In the genomic region with DNA sequence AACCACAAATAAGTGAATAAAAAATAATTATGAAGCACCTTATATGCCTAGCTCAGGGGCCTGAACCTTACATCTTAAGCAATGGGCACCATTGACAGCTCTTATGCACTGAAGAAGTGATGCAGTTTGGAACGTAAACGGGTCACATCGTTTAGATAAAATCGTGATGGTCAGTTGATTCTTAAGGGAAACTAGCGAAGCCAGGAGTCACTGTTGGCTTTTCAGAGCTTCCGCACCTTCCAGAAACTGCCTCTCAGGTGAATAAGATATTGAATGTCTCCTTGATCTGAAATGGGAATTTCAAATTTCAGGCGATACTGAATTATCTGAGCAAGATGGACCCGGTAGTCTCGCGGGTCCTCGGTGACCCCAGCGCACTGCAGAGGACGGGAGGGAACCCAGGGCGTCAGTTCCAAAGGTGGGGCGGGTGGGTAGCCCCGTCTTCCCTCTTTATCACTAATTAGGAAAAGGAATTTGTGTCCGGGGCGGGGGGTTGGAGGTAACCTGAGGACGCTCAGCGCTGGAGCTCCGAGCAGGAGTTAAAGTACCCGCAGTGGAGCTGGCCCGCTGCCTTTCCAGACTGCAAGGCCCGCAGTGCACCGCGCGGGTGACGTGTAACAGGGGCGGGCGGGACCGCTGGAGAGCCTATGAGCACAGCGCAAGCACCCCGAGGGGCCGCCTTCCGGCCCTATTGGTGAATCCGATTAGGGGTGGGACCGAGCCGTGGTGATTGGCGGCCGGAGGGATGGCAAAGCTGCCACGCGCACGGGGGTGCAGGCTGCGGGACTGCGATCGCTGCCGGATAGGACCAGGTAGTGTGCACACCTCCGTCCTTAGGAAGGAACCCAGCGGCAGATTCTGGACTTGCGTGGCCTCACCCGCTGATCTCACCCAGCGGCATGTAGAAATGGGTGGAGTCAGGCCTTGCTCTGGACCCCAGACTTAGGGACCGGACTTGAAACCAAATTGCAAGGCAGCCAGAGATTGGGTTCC, we compare ENCODE assay signal across 1 cellular context.
A peak's percentile ranks its signal among the peaks of the same experiment; 100 is the strongest.
TF ChIP-seq lines count a peak whose summit lies in the region.

No MANE protein-coding gene starts in this region.

TF ChIP-seq in A549, 52 proteins besides CTCF, POLR2A, EP300 and RAD21 (continued from another document):
- TF ChIP-seq, protein P1, sequence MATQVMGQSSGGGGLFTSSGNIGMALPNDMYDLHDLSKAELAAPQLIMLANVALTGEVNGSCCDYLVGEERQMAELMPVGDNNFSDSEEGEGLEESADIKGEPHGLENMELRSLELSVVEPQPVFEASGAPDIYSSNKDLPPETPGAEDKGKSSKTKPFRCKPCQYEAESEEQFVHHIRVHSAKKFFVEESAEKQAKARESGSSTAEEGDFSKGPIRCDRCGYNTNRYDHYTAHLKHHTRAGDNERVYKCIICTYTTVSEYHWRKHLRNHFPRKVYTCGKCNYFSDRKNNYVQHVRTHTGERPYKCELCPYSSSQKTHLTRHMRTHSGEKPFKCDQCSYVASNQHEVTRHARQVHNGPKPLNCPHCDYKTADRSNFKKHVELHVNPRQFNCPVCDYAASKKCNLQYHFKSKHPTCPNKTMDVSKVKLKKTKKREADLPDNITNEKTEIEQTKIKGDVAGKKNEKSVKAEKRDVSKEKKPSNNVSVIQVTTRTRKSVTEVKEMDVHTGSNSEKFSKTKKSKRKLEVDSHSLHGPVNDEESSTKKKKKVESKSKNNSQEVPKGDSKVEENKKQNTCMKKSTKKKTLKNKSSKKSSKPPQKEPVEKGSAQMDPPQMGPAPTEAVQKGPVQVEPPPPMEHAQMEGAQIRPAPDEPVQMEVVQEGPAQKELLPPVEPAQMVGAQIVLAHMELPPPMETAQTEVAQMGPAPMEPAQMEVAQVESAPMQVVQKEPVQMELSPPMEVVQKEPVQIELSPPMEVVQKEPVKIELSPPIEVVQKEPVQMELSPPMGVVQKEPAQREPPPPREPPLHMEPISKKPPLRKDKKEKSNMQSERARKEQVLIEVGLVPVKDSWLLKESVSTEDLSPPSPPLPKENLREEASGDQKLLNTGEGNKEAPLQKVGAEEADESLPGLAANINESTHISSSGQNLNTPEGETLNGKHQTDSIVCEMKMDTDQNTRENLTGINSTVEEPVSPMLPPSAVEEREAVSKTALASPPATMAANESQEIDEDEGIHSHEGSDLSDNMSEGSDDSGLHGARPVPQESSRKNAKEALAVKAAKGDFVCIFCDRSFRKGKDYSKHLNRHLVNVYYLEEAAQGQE (IDR thresholded peaks at IDR 0.05) = peak; percentile 45
- TF ChIP-seq CBX8 (IDR thresholded peaks at IDR 0.05) = no peak
- TF ChIP-seq HEYL (CRISPR knock-in tag; IDR thresholded peaks at IDR 0.05) = no peak
- peak; percentile 41; the same call in 1 of the 2 replicates for TF ChIP-seq PHF8 (IDR thresholded peaks at IDR 0.05; ENCODE audit: borderline replicate concordance, low read depth)
- no peak for TF ChIP-seq POLR2AphosphoS2 (conservative IDR thresholded peaks at IDR 0.05; ENCODE audit: low read length)
- no peak for TF ChIP-seq FOXS1 (CRISPR knock-in tag; IDR thresholded peaks at IDR 0.05)
- no peak for TF ChIP-seq ZC3H11A (IDR thresholded peaks at IDR 0.05)
- TF ChIP-seq MYC (IDR thresholded peaks at IDR 0.05; ENCODE audit: borderline replicate concordance, low read length) = no peak
- TF ChIP-seq EHF (CRISPR knock-in tag; IDR thresholded peaks at IDR 0.05) = no peak
- TF ChIP-seq ZFP36 (IDR thresholded peaks at IDR 0.05; ENCODE audit: borderline replicate concordance, partially characterized antibody) = no peak
- TF ChIP-seq MAFK (IDR thresholded peaks at IDR 0.05; ENCODE audit: partially characterized antibody) = no peak
- TF ChIP-seq BHLHE40 (IDR thresholded peaks at IDR 0.05; ENCODE audit: low read depth, low read length) = no peak
- TF ChIP-seq TP53 (CRISPR knock-in tag; IDR thresholded peaks at IDR 0.05) = no peak
- no peak for TF ChIP-seq FOSB (CRISPR knock-in tag; IDR thresholded peaks at IDR 0.05)
- TF ChIP-seq SMC3 (IDR thresholded peaks at IDR 0.05) = no peak
- TF ChIP-seq, protein P2, sequence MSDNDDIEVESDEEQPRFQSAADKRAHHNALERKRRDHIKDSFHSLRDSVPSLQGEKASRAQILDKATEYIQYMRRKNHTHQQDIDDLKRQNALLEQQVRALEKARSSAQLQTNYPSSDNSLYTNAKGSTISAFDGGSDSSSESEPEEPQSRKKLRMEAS (IDR thresholded peaks at IDR 0.05) = peak; percentile 86
- TF ChIP-seq RCOR1 (IDR thresholded peaks at IDR 0.05; ENCODE audit: low read depth, low read length) = no peak
- no peak for TF ChIP-seq HDAC2 (IDR thresholded peaks at IDR 0.05)
- TF ChIP-seq, protein P3, sequence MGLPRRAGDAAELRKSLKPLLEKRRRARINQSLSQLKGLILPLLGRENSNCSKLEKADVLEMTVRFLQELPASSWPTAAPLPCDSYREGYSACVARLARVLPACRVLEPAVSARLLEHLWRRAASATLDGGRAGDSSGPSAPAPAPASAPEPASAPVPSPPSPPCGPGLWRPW (IDR thresholded peaks at IDR 0.05) = no peak
- TF ChIP-seq KDM5A (IDR thresholded peaks at IDR 0.05) = no peak
- no peak for TF ChIP-seq NPAS2 (CRISPR knock-in tag; IDR thresholded peaks at IDR 0.05; ENCODE audit: borderline replicate concordance)
- no peak for TF ChIP-seq TFCP2L1 (CRISPR knock-in tag; IDR thresholded peaks at IDR 0.05)
- TF ChIP-seq, protein P4, sequence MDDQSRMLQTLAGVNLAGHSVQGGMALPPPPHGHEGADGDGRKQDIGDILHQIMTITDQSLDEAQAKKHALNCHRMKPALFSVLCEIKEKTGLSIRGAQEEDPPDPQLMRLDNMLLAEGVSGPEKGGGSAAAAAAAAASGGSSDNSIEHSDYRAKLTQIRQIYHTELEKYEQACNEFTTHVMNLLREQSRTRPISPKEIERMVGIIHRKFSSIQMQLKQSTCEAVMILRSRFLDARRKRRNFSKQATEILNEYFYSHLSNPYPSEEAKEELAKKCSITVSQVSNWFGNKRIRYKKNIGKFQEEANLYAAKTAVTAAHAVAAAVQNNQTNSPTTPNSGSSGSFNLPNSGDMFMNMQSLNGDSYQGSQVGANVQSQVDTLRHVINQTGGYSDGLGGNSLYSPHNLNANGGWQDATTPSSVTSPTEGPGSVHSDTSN (IDR thresholded peaks at IDR 0.05) = peak; percentile 89
- TF ChIP-seq HOXB13 (CRISPR knock-in tag; IDR thresholded peaks at IDR 0.05; ENCODE audit: low read depth) = no peak
- no peak for TF ChIP-seq ZSCAN20 (CRISPR knock-in tag; IDR thresholded peaks at IDR 0.05)
- no peak for TF ChIP-seq RNF2 (IDR thresholded peaks at IDR 0.05; ENCODE audit: borderline replicate concordance, low read depth)
- TF ChIP-seq EHMT2 (IDR thresholded peaks at IDR 0.05; ENCODE audit: low read depth) = no peak
- TF ChIP-seq, protein P5, sequence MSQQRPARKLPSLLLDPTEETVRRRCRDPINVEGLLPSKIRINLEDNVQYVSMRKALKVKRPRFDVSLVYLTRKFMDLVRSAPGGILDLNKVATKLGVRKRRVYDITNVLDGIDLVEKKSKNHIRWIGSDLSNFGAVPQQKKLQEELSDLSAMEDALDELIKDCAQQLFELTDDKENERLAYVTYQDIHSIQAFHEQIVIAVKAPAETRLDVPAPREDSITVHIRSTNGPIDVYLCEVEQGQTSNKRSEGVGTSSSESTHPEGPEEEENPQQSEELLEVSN (IDR thresholded peaks at IDR 0.05; ENCODE audit: borderline replicate concordance, low read depth) = no peak
- no peak for TF ChIP-seq CBX2 (IDR thresholded peaks at IDR 0.05; ENCODE audit: borderline replicate concordance, low read depth)
- TF ChIP-seq JUN (IDR thresholded peaks at IDR 0.05) = peak in 1 of 2 experiments; percentile 74; a peak in 3 of 5 replicates
- TF ChIP-seq HOXA7 (CRISPR knock-in tag; IDR thresholded peaks at IDR 0.05) = no peak
- TF ChIP-seq HOXB5 (CRISPR knock-in tag; IDR thresholded peaks at IDR 0.05) = no peak
- TF ChIP-seq, protein P6, sequence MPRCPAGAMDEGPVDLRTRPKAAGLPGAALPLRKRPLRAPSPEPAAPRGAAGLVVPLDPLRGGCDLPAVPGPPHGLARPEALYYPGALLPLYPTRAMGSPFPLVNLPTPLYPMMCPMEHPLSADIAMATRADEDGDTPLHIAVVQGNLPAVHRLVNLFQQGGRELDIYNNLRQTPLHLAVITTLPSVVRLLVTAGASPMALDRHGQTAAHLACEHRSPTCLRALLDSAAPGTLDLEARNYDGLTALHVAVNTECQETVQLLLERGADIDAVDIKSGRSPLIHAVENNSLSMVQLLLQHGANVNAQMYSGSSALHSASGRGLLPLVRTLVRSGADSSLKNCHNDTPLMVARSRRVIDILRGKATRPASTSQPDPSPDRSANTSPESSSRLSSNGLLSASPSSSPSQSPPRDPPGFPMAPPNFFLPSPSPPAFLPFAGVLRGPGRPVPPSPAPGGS (IDR thresholded peaks at IDR 0.05) = peak; percentile 86; the same call in 1 of the 3 replicates
- no peak for TF ChIP-seq ESRRA (IDR thresholded peaks at IDR 0.05; ENCODE audit: borderline replicate concordance, low read length)
- TF ChIP-seq, protein P7, sequence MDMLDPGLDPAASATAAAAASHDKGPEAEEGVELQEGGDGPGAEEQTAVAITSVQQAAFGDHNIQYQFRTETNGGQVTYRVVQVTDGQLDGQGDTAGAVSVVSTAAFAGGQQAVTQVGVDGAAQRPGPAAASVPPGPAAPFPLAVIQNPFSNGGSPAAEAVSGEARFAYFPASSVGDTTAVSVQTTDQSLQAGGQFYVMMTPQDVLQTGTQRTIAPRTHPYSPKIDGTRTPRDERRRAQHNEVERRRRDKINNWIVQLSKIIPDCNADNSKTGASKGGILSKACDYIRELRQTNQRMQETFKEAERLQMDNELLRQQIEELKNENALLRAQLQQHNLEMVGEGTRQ (IDR thresholded peaks at IDR 0.05) = no peak
- TF ChIP-seq FOSL2 (IDR thresholded peaks at IDR 0.05) = no peak
- no peak for TF ChIP-seq FOSL2 (CRISPR knock-in tag; IDR thresholded peaks at IDR 0.05)
- no peak for TF ChIP-seq ZNF302 (CRISPR knock-in tag; IDR thresholded peaks at IDR 0.05)
